ENCODE assay signal across 8 cellular contexts in the genomic region with DNA sequence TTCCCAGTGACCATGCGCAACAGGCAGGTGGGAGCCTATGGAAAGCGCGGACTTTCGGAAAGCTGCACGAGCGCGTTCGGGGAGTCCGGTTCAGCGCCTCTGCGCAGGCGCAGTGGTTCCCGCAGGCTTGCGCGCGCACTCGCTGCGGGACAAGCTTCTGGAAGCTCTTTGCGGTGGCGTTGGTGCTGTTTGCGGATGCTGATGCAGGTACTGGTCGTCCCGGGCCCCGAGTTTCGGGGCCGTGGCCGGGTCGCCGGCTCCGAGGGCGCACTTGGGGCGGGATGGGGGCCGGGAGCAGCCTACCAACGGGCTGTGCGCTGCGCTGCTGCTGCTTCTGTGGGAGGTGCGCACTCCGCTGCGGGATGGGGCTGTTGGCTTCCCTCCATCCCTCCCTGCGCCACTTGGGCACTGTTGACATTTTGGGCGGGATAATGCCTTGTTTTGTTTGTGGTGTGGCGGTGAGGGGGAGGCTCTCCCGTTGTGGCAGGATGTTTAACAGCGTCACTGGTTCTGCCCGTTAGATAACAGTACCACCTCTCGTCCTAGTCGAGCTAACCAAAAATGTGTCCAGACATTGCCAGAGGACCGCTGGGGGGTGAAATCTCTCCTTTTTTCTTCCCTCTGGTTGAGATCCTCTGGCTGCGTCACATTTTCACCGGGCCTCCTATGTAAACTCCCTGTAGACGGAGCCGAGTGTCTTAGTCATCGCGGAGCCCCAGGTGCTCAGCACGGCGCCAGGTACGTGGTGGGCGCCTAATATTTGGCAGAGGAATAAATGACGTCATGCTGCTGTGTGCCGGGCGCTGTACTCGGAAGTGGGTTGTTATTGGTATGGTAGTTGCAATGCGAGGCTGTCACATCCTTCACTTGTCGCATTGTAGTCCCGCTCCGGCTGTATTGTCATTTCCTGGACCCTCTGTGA. TPM values are rescaled to one million over a fixed set of nuclear protein-coding genes. Genes with fewer than 3 reads are reported as not detected.
DNase-seq lines count a peak whose midpoint lies in the region; ATAC-seq and TF ChIP-seq lines count a peak whose summit lies in the region.

A gene (plus strand): TSS at position 124 of the 922 bp plus-strand sequence. CDS start 2,217 bp downstream, outside the sequence.

- no peaks in the 10 kb centered on the region for H3K9me2 ChIP-seq in GM23338 (ENCODE audit: insufficient read depth)

- WGBS in ectodermal cell, 2 experiments = 0 to 2% methylated on average over 66 of the region's 66 CpGs
- WGBS in right lobe of liver (ENCODE audit: insufficient coverage, low coverage, low lambda C conversion rate, missing lambda C conversion rate) = 9% methylated on average over 29 of the region's 66 CpGs

- H3K4me3 ChIP-seq in GM23338 (peak within 1 kb of the TSS; percentile 83), ectodermal cell (ENCODE audit: insufficient read depth, low read depth, low read length) (peak within 1 kb of the TSS; percentile 82), right lobe of liver (peak within 1 kb of the TSS; percentile 46 to 63 (median 53))

- peak within 1 kb of the TSS; percentile 95 for H3K27ac Mint-ChIP-seq in GM23338

- ATAC-seq in GM23338 (peak; percentile 81), right lobe of liver (peak; percentile 76 to 88 (median 85))

- H3K4me1 Mint-ChIP-seq in GM23338 = peaks cover 58% of the 10 kb centered on the region

- peak; percentile 25 for DNase-seq in AG09319 (ENCODE audit: extremely low read depth, low read depth)
- DNase-seq in GM23338 (ENCODE audit: low spot score) = peak; percentile 94
- DNase-seq in NCI-H510A (lab: John Stamatoyannopoulos, UW) = peak; percentile 82
- DNase-seq in activated CD8-positive, alpha-beta memory T cell treated with anti-CD3 and anti-CD28 coated beads for 4 hours (ENCODE audit: low read depth in 2 of 2) = peak; percentile 39 to 61
- peak; percentile 60 to 69 (median 65) for DNase-seq in right lobe of liver
- peak; percentile 64 for DNase-seq in stimulated activated CD4-positive, alpha-beta T cell treated with anti-CD3 and anti-CD28 coated beads, Interleukin-1b, Interleukin-23, amount 100 ng/mL, for 48 hours
- DNase-seq in UCSD-AML1 (lab: John Stamatoyannopoulos, UW; ENCODE audit: unreplicated experiment) = no peak

- no peaks in the 10 kb centered on the region for H4K20me1 ChIP-seq in GM23338 (replicated peaks; ENCODE audit: insufficient read depth)

- intact Hi-C loops in right lobe of liver (cut with DNase I) = no loop called here

- no peaks in the 10 kb centered on the region for H3K9me3 ChIP-seq in ectodermal cell (ENCODE audit: control insufficient read depth, low read length)
- no peaks in the 10 kb centered on the region for H3K9me3 ChIP-seq in right lobe of liver

- peaks cover 35% of the 10 kb centered on the region for H3K79me2 ChIP-seq in GM23338 (replicated peaks; ENCODE audit: insufficient read depth)

- H3K4me2 ChIP-seq in GM23338 = peak within 1 kb of the TSS; percentile 97

- H3K4me1 ChIP-seq in GM23338 (ENCODE audit: insufficient read depth) (peaks cover 46% of the 10 kb centered on the region), ectodermal cell (ENCODE audit: control insufficient read depth, insufficient read depth, low read length) (peaks cover 13% of the 10 kb centered on the region), right lobe of liver (no peaks in the 10 kb centered on the region)

- no peaks in the 10 kb centered on the region for H3K27me3 ChIP-seq in GM23338 (ENCODE audit: insufficient read depth)
- H3K27me3 ChIP-seq in ectodermal cell (ENCODE audit: control insufficient read depth, insufficient read depth, low read length, poor library complexity, severe bottlenecking) = no peaks in the 10 kb centered on the region
- no peaks in the 10 kb centered on the region for H3K27me3 ChIP-seq in right lobe of liver

- TF ChIP-seq POLR2A in right lobe of liver (IDR thresholded peaks at IDR 0.05) = no peak

- peak within 1 kb of the TSS; percentile 96 for H3K4me3 Mint-ChIP-seq in GM23338

- no peaks in the 10 kb centered on the region for H3K9me3 Mint-ChIP-seq in GM23338

- TF ChIP-seq CTCF in AG09319 (IDR thresholded peaks at IDR 0.05; ENCODE audit: low read depth, low read length) (no peak), GM23338 (conservative IDR thresholded peaks at IDR 0.05; ENCODE audit: low read depth in 2 of 2) (no peak), right lobe of liver (IDR thresholded peaks at IDR 0.05) (no peak)

- H3K36me3 Mint-ChIP-seq in GM23338 (ENCODE audit: low read depth) = peaks cover 30% of the 10 kb centered on the region

- H3K36me3 ChIP-seq in GM23338 (ENCODE audit: insufficient read depth) (peaks cover 10% of the 10 kb centered on the region), ectodermal cell (ENCODE audit: control insufficient read depth, insufficient read depth, low read length) (no peaks in the 10 kb centered on the region), right lobe of liver (no peaks in the 10 kb centered on the region)

- H3K27ac ChIP-seq in GM23338 (ENCODE audit: low read depth) (no peak within 1 kb of the TSS), ectodermal cell (ENCODE audit: insufficient read depth, low read depth, low read length, poor library complexity, severe bottlenecking) (no peak within 1 kb of the TSS), right lobe of liver (no peak within 1 kb of the TSS)

- H3F3A ChIP-seq in GM23338 (replicated peaks; ENCODE audit: low read depth) = peaks cover 27% of the 10 kb centered on the region

- H3K27me3 Mint-ChIP-seq in GM23338 (ENCODE audit: insufficient read depth, low read depth, poor library complexity) = peaks cover 13% of the 10 kb centered on the region

- H2AFZ ChIP-seq in GM23338 = peak within 1 kb of the TSS; percentile 78

TF ChIP-seq in GM23338, 12 proteins besides CTCF, POLR2A, EP300 and RAD21:
- TF ChIP-seq CREB1 (CRISPR knock-in tag; IDR thresholded peaks at IDR 0.05; ENCODE audit: low read depth) (peak; percentile 83), POLR2AphosphoS5 (IDR thresholded peaks at IDR 0.05; ENCODE audit: low read depth) (peak; percentile 74), JUNB (IDR thresholded peaks at IDR 0.05; ENCODE audit: unreplicated experiment) (no peak)
- TF ChIP-seq, protein P1, sequence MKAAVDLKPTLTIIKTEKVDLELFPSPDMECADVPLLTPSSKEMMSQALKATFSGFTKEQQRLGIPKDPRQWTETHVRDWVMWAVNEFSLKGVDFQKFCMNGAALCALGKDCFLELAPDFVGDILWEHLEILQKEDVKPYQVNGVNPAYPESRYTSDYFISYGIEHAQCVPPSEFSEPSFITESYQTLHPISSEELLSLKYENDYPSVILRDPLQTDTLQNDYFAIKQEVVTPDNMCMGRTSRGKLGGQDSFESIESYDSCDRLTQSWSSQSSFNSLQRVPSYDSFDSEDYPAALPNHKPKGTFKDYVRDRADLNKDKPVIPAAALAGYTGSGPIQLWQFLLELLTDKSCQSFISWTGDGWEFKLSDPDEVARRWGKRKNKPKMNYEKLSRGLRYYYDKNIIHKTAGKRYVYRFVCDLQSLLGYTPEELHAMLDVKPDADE (IDR thresholded peaks at IDR 0.05) = no peak

RNA-seq across cellular contexts. Expression of the gene that starts here (rescaled TPM):
- 84.5 and 112 TPM in 2 replicates for total RNA-seq in GM23338 (2014; rRNA removed; shearing (Covaris generic))
- 8.0 and 9.7 TPM in 2 replicates for polyA plus RNA-seq in GM23338 (2016; fragmentation: Nextera tagmentation; extraction: Ambion mirVana)
- 15.4 TPM for polyA plus RNA-seq in ectodermal cell (2013, experiment 1 of 4)
- polyA plus RNA-seq in ectodermal cell (2013, experiment 2 of 4) = 13.9 TPM
- polyA plus RNA-seq in ectodermal cell (2013, experiment 3 of 4) = 7.2 TPM
- polyA plus RNA-seq in ectodermal cell (2013, experiment 4 of 4) = 7.8 TPM
- 1 to 10 TPM in 1 of 6 experiments, under 1 TPM in 5; 0.06 to 1.2 (median 0.37) TPM for total RNA-seq in right lobe of liver

Comparison
In these comparisons a context has a peak if more than half of its experiments do, and no peak if none do; other contexts are left out.
1. RNA of the gene that starts here (total RNA-seq): 84.5 to 112 TPM in GM23338; 0.06 to 1.2 TPM in right lobe of liver; every median in the first group is over 10 times any median in the second.
2. Peak in every context shown above with its lines, with median percentiles within 50 percentile points of each other: H3K4me3 ChIP-seq.